ENCODE assay signal across 15 cellular contexts in genomic region chr12:46101121-46101869, GRCh38.
A peak's percentile ranks its signal among the peaks of the same experiment; 100 is the strongest.
DNase-seq lines count a peak whose midpoint lies in the region; ATAC-seq, FAIRE-seq and TF ChIP-seq lines count a peak whose summit lies in the region.
"Had no signal": no experiment of that assay in that cellular context is flagged by ENCODE, and none has a peak within 500 bp of the region (broad histone marks: within the 10 kb centered on the region; RNA-seq: fewer than 3 reads in every experiment).

No MANE protein-coding gene starts in this region.

- no peaks in the 10 kb centered on the region for H3K27me3 ChIP-seq in breast epithelium
- peaks cover 7% of the 10 kb centered on the region for H3K27me3 ChIP-seq in foreskin keratinocyte
- H3K27me3 ChIP-seq in small intestine (ENCODE audit: control insufficient read depth in 2 of 2, insufficient read depth in 2 of 2, low read length in 2 of 2) = no peaks in the 10 kb centered on the region
- H3K27me3 ChIP-seq: dorsolateral prefrontal cortex had no signal

- H3K9me3 Mint-ChIP-seq in MCF 10A (ENCODE audit: unreplicated experiment) = no peaks in the 10 kb centered on the region
- H3K9me3 Mint-ChIP-seq: natural killer cell had no signal

- TF ChIP-seq POLR2A in breast epithelium (IDR thresholded peaks at IDR 0.05) = no peak

- CTCF ChIA-PET in MCF 10A (lab: Yijun Ruan, JAX) = interaction anchor here (0.6 to 1.3 kb wide), 3 partner anchors 11 to 29 kb away, joined by 3 to 4 read pairs (median 3); no protein-coding TSS in a partner anchor

- no peak overlapping the region for H3K4me3 Mint-ChIP-seq in MCF 10A (ENCODE audit: unreplicated experiment)
- H3K4me3 Mint-ChIP-seq: natural killer cell had no signal

- H3K9me3 ChIP-seq in breast epithelium (no peaks in the 10 kb centered on the region), small intestine (ENCODE audit: control insufficient read depth, low read depth) (no peaks in the 10 kb centered on the region)

- no TSS peak for BruUV-seq in MCF 10A (replicated peaks; lab: Mats Ljungman, UMichigan)

- ATAC-seq in foreskin keratinocyte (peak; percentile 44), HG03097 (IDR thresholded peaks at IDR 0.05; ENCODE audit: low FRiP score, unreplicated experiment) (no peak)
- ATAC-seq: activated naive CD4-positive, alpha-beta T cell treated with anti-CD3 and anti-CD28 coated beads, Interleukin-2, amount 50 U/mL, for 72 hours; natural killer cell had no signal

- POLR2A ChIA-PET in MCF 10A (lab: Yijun Ruan, JAX) = no interaction called here

- H3K36me3 Mint-ChIP-seq in MCF 10A (ENCODE audit: insufficient read depth, unreplicated experiment) = no peaks in the 10 kb centered on the region
- H3K36me3 Mint-ChIP-seq: natural killer cell had no signal

- FAIRE-seq in RCC 7860 (lab: Jason Lieb, UNC) (peak; percentile 87), small intestine (lab: Jason Lieb, UNC) (no peak)

- H3K4me1 Mint-ChIP-seq in MCF 10A (ENCODE audit: insufficient read depth, unreplicated experiment) = peaks cover 8% of the 10 kb centered on the region
- H3K4me1 Mint-ChIP-seq: natural killer cell had no signal

- 38 to 68% (median 51%) methylated on average over 6 of the region's 6 CpGs for WGBS in small intestine, 3 donors

- H3K36me3 ChIP-seq in breast epithelium = no peaks in the 10 kb centered on the region
- no peaks in the 10 kb centered on the region for H3K36me3 ChIP-seq in small intestine (ENCODE audit: control insufficient read depth in 2 of 2, insufficient read depth in 2 of 2, low read length in 2 of 2)

- DNase-seq in MCF 10A (ENCODE audit: unreplicated experiment) = peak; percentile 32
- no peak for DNase-seq in breast epithelium (ENCODE audit: low spot score in 2 of 2)
- peak; percentile 88 for DNase-seq in RCC 7860 (ENCODE audit: low spot score)
- DNase-seq in foreskin keratinocyte = no peak
- DNase-seq in small intestine = peak; percentile 61
- DNase-seq in OCI-M1 (lab: John Stamatoyannopoulos, UW) = no peak
- DNase-seq in T-helper 1 cell = no peak
- DNase-seq: activated CD4-positive, alpha-beta T cell treated with anti-CD3 and anti-CD28 coated beads for 48 hours; activated CD8-positive, alpha-beta memory T cell treated with anti-CD3 and anti-CD28 coated beads, Interleukin-2, amount 50 U/mL, for 48 hours; dorsolateral prefrontal cortex; KG1; natural killer cell; NCI-H510A treated with DMSO at 0.1 percent for 48 hours had no signal

- H3K4me1 ChIP-seq in breast epithelium (no peaks in the 10 kb centered on the region), foreskin keratinocyte (no peaks in the 10 kb centered on the region), small intestine (ENCODE audit: control insufficient read depth in 2 of 2, insufficient read depth in 1 of 2, low read depth in 1 of 2, low read length in 1 of 2) (no peaks in the 10 kb centered on the region)

- H3K27ac Mint-ChIP-seq in MCF 10A (ENCODE audit: low read depth, unreplicated experiment) = no peak overlapping the region
- H3K27ac Mint-ChIP-seq: activated naive CD4-positive, alpha-beta T cell treated with anti-CD3 and anti-CD28 coated beads, Interleukin-2, amount 50 U/mL, for 72 hours; natural killer cell had no signal

- TF ChIP-seq CTCF in MCF 10A (IDR thresholded peaks at IDR 0.05; ENCODE audit: unreplicated experiment) = no peak
- no peak for TF ChIP-seq CTCF in breast epithelium (IDR thresholded peaks at IDR 0.05)
- TF ChIP-seq CTCF in foreskin keratinocyte (conservative IDR thresholded peaks at IDR 0.05) = no peak

- H3K27ac ChIP-seq in breast epithelium (no peak overlapping the region), foreskin keratinocyte (no peak overlapping the region), small intestine (ENCODE audit: low read depth in 1 of 2, low read length in 1 of 2) (no peak overlapping the region)
- H3K27ac ChIP-seq: dorsolateral prefrontal cortex had no signal

- H3K4me3 ChIP-seq in breast epithelium (no peak overlapping the region), small intestine (ENCODE audit: low read depth in 1 of 2, low read length in 2 of 2) (no peak overlapping the region)
- H3K4me3 ChIP-seq: dorsolateral prefrontal cortex had no signal

- intact Hi-C loops in MCF 10A (cut with micrococcal nuclease) = no loop called here
- intact Hi-C loops in breast epithelium (cut with DNase I; ENCODE audit: low total_unique reads) = no loop called here

- H3K27me3 Mint-ChIP-seq in MCF 10A (ENCODE audit: insufficient read depth, unreplicated experiment) = no peaks in the 10 kb centered on the region

Comparison
In these comparisons a context has a peak if more than half of its experiments do, and no peak if none do; other contexts are left out.
1. DNase-seq: peak in MCF 10A (single experiment), RCC 7860 (single experiment) and small intestine (single experiment); none in breast epithelium (0 of 2), foreskin keratinocyte (0 of 2), OCI-M1 (single experiment) and T-helper 1 cell (0 of 5).